Comparison of ENCODE assay signal across 12 cellular contexts in the genomic region with DNA sequence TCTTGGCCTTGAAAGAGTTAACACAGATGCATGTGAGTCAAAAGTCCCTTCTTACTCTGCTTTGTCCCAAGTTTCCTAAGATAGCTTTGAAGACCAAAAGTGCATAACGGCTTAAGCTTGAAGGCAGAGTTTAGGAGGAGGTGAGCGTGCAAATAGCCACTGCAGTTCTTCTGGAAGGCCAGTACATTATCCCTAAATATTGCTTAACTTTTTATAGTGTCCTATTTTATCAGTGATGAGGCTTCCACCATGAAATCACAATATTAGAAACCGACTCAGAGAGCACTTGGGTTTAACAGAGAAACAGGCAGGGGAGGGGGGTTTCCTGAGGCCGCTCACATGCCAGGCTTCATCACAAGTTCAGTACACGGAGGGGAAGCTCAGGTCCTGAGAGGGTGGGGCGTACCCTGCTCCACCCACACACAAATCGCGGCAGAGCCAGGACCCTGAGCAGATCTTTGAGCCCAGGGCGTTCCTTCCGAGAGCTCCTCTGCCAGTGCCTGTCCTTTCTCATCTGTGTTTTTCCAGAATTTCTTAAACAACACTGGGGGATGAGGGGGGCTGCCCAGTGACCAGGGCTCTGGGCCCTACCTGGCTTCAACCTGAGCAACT. TPM values are rescaled to one million over a fixed set of nuclear protein-coding genes. Genes with fewer than 3 reads are reported as not detected.
DNase-seq lines count a peak whose midpoint lies in the region; ATAC-seq and TF ChIP-seq lines count a peak whose summit lies in the region.
"Had no signal": no experiment of that assay in that cellular context is flagged by ENCODE, and none has a peak within 500 bp of the region (broad histone marks: within the 10 kb centered on the region; RNA-seq: fewer than 3 reads in every experiment).

No MANE protein-coding gene starts in this region.

- H3K27me3 Mint-ChIP-seq in activated T-cell treated with anti-CD3 and anti-CD28 coated beads, Interleukin-2, amount 50 U/mL, for 4 hours (ENCODE audit: low read depth) = peaks cover 7% of the 10 kb centered on the region
- peaks cover 9 to 11% of the 10 kb centered on the region in 2 donors for H3K27me3 Mint-ChIP-seq in CD4-positive, alpha-beta memory T cell

- H3K4me3 ChIP-seq in testis = no peak overlapping the region
- H3K4me3 ChIP-seq in CD4-positive, alpha-beta memory T cell (ENCODE audit: low read length in 2 of 2) = no peak overlapping the region
- no peak overlapping the region for H3K4me3 ChIP-seq in Karpas-422 (ENCODE audit: low read length)

- H3K27ac ChIP-seq in testis (peak overlapping the region in 1 of 2 donors; percentile 26), Karpas-422 (ENCODE audit: low read length) (no peak overlapping the region)
- no peak overlapping the region for H3K27ac ChIP-seq in CD4-positive, alpha-beta memory T cell (ENCODE audit: low read depth, low read length)

- H3K27me3 ChIP-seq in testis (no peaks in the 10 kb centered on the region), Karpas-422 (ENCODE audit: low read length) (no peaks in the 10 kb centered on the region)
- no peaks in the 10 kb centered on the region for H3K27me3 ChIP-seq in CD4-positive, alpha-beta memory T cell (ENCODE audit: insufficient read depth, low read length)

- TF ChIP-seq CTCF in testis (IDR thresholded peaks at IDR 0.05) = no peak

- H4K20me1 ChIP-seq in Karpas-422 (ENCODE audit: insufficient read depth, low read depth, low read length) = no peaks in the 10 kb centered on the region

- CTCF ChIA-PET in CD4-positive, alpha-beta memory T cell (lab: Charles Lee; ENCODE audit: partially characterized antibody) = no interaction called here

- WGBS in testis, 2 donors = 37 to 49% methylated on average over 10 of the region's 10 CpGs

- H3K9me3 Mint-ChIP-seq in activated T-cell treated with anti-CD3 and anti-CD28 coated beads, Interleukin-2, amount 50 U/mL, for 4 hours = no peaks in the 10 kb centered on the region
- H3K9me3 Mint-ChIP-seq in CD4-positive, alpha-beta memory T cell = no peaks in the 10 kb centered on the region

- H3K79me2 ChIP-seq in Karpas-422 (ENCODE audit: low read length) = no peaks in the 10 kb centered on the region

- peak; percentile 3 for DNase-seq in activated T-cell treated with anti-CD3 and anti-CD28 coated beads for 4 hours
- no peak for DNase-seq in activated T-cell treated with anti-CD3 and anti-CD28 coated beads, Interleukin-2, amount 50 U/mL, for 4 hours
- peak; percentile 52 for DNase-seq in iPS-NIHi7 (ENCODE audit: extremely low spot score)
- DNase-seq in testis = peak; percentile 19
- no peak for DNase-seq in CD4-positive, alpha-beta memory T cell
- no peak for DNase-seq in Karpas-422
- DNase-seq in GOT3 (lab: John Stamatoyannopoulos, UW) = no peak
- DNase-seq: activated CD8-positive, alpha-beta memory T cell treated with anti-CD3 and anti-CD28 coated beads for 24 hours; central memory CD4-positive, alpha-beta T cell; glutamatergic neuron; NCI-H2081 treated with DMSO at 0.1 percent for 48 hours had no signal

- no peak overlapping the region for H3K27ac Mint-ChIP-seq in CD4-positive, alpha-beta memory T cell

- intact Hi-C loops in testis (cut with DNase I; ENCODE audit: low total_unique reads) = no loop called here
- intact Hi-C loops in CD4-positive, alpha-beta memory T cell (cut with micrococcal nuclease) = no loop called here

- H3K4me1 Mint-ChIP-seq in activated T-cell treated with anti-CD3 and anti-CD28 coated beads, Interleukin-2, amount 50 U/mL, for 4 hours (ENCODE audit: low read depth) = peaks cover 6% of the 10 kb centered on the region
- H3K4me1 Mint-ChIP-seq in CD4-positive, alpha-beta memory T cell = peaks cover 0 to 6% (median 3%) of the 10 kb centered on the region in 4 donors

- TF ChIP-seq POLR2A in testis (IDR thresholded peaks at IDR 0.05) = no peak

- H3K9ac ChIP-seq in Karpas-422 (ENCODE audit: low read length) = no peak overlapping the region

- no peaks in the 10 kb centered on the region for H3K36me3 Mint-ChIP-seq in activated T-cell treated with anti-CD3 and anti-CD28 coated beads, Interleukin-2, amount 50 U/mL, for 4 hours (ENCODE audit: insufficient read depth)
- no peaks in the 10 kb centered on the region for H3K36me3 Mint-ChIP-seq in CD4-positive, alpha-beta memory T cell

- ATAC-seq in activated T-cell treated with anti-CD3 and anti-CD28 coated beads, Interleukin-2, amount 50 U/mL, for 4 hours = no peak
- ATAC-seq in HG03432 (IDR thresholded peaks at IDR 0.05; ENCODE audit: unreplicated experiment) = peak; percentile 71

- H3K9me3 ChIP-seq in testis (no peaks in the 10 kb centered on the region), Karpas-422 (ENCODE audit: low read length) (no peaks in the 10 kb centered on the region)
- no peaks in the 10 kb centered on the region for H3K9me3 ChIP-seq in CD4-positive, alpha-beta memory T cell (ENCODE audit: control insufficient read depth in 1 of 2, low read length in 2 of 2)

- no peak overlapping the region for H2AFZ ChIP-seq in Karpas-422 (ENCODE audit: low read length)

- no peak overlapping the region for H3K4me3 Mint-ChIP-seq in activated T-cell treated with anti-CD3 and anti-CD28 coated beads, Interleukin-2, amount 50 U/mL, for 4 hours
- no peak overlapping the region for H3K4me3 Mint-ChIP-seq in CD4-positive, alpha-beta memory T cell

- no peaks in the 10 kb centered on the region for H3K9me2 ChIP-seq in Karpas-422 (replicated peaks; ENCODE audit: insufficient read depth, low read length)

- H3K36me3 ChIP-seq in testis (ENCODE audit: low read depth, missing control alignments) (no peaks in the 10 kb centered on the region), Karpas-422 (ENCODE audit: insufficient read depth, low read length) (no peaks in the 10 kb centered on the region)
- no peaks in the 10 kb centered on the region for H3K36me3 ChIP-seq in CD4-positive, alpha-beta memory T cell (ENCODE audit: insufficient read depth, low read length)

- peaks cover 6% of the 10 kb centered on the region for H3K4me1 ChIP-seq in testis
- no peaks in the 10 kb centered on the region for H3K4me1 ChIP-seq in CD4-positive, alpha-beta memory T cell (ENCODE audit: insufficient read depth, low read length)
- no peaks in the 10 kb centered on the region for H3K4me1 ChIP-seq in Karpas-422 (ENCODE audit: low read length)

- H3K4me2 ChIP-seq in Karpas-422 (ENCODE audit: low read depth, low read length, poor library complexity, severe bottlenecking) = no peak overlapping the region

- POLR2A ChIA-PET in CD4-positive, alpha-beta memory T cell (lab: Charles Lee; ENCODE audit: partially characterized antibody) = interaction anchor here (0.9 kb wide), 1 partner anchor 9 kb away, joined by 3 read pairs; no protein-coding TSS in a partner anchor

RNA-seq across cellular contexts. Expression of gene BDKRB2, which starts 26.8 kb away (rescaled TPM):
- not detected for total RNA-seq in activated T-cell treated with anti-CD3 and anti-CD28 coated beads, Interleukin-2, amount 50 U/mL, for 4 hours
- total RNA-seq in testis = under 1 TPM; 0.63 to 0.87 TPM
- polyA plus RNA-seq in testis (ENCODE audit: insufficient read depth, low read depth, low replicate concordance) = 2.9 TPM
- not detected for total RNA-seq in CD4-positive, alpha-beta memory T cell
- not detected for polyA plus RNA-seq in CD4-positive, alpha-beta memory T cell
- not detected in 2 replicates for total RNA-seq in Karpas-422 (2014; rRNA removed; shearing (Covaris generic); ENCODE audit: low replicate concordance)

Comparison
In these comparisons a context has a peak if more than half of its experiments do, and no peak if none do; other contexts are left out.
1. DNase-seq: peak in activated T-cell treated with anti-CD3 and anti-CD28 coated beads for 4 hours (single experiment), iPS-NIHi7 (single experiment) and testis (single experiment); none in activated T-cell treated with anti-CD3 and anti-CD28 coated beads, Interleukin-2, amount 50 U/mL, for 4 hours (single experiment), CD4-positive, alpha-beta memory T cell (0 of 5), Karpas-422 (single experiment) and GOT3 (single experiment).